Comparison of ENCODE assay signal across 15 cellular contexts in the genomic region with DNA sequence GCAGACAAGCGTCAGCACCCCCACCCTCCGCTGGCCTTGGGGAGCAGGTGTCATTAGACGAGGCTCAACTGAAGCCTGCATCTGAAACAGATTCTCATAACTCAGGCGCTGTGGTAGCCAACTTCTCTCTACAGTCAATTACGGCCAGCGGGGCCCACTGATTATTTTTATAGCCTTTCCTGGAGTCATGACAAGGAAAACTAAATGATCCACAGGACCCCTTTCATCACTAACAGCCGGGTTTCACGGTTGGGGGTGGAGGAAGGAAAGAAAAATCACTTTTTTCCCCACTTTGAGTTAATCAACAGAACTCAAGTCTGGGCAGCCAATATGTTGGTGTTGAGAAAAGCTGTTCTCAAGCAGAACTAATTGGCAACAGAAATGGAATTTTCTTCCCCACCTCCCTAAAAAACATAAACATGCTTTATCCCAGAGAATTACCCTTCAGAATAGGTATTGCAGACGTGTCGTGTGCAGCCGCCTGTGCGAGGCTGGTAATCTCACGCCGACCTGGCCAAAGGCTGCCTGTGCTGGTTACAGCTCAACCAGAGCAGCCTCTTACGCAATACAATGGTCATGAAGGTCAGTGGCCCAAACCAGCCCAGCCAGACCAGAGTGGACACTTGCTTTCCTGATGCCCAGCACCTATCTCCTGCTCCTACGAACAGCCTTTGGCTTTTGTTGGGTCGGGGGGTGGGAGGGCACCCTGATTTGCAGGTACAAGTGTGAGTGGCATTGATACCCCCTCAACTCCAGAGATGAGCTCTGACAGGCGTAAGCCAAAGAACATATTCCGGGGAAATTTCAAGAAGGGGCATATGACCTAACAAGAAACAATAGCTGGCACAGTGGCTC. TPM values are rescaled to one million over a fixed set of nuclear protein-coding genes. Genes with fewer than 3 reads are reported as not detected.
DNase-seq lines count a peak whose midpoint lies in the region; ATAC-seq and TF ChIP-seq lines count a peak whose summit lies in the region.
"Had no signal": no experiment of that assay in that cellular context is flagged by ENCODE, and none has a peak within 500 bp of the region (broad histone marks: within the 10 kb centered on the region; RNA-seq: fewer than 3 reads in every experiment).

No MANE protein-coding gene starts in this region.

- H3K9me3 Mint-ChIP-seq in Calu3 (ENCODE audit: low read depth, unreplicated experiment), result no peaks in the 10 kb centered on the region

- H3K9me3 ChIP-seq in adipocyte (ENCODE audit: control insufficient read depth, low read length) (no peaks in the 10 kb centered on the region), trophoblast cell (ENCODE audit: insufficient read depth, low read depth, low read length) (no peaks in the 10 kb centered on the region)
- H3K9me3 ChIP-seq: MG63 had no signal

- H4K8ac ChIP-seq in trophoblast cell (ENCODE audit: low read depth, low read length), result no peak overlapping the region

- no peak for TF ChIP-seq CTCF in Calu3 (IDR thresholded peaks at IDR 0.05; ENCODE audit: unreplicated experiment)

- H3K36me3 ChIP-seq in adipocyte (ENCODE audit: control insufficient read depth, insufficient read depth, low read length, severe bottlenecking) (peaks cover 26% of the 10 kb centered on the region), trophoblast cell (ENCODE audit: control insufficient read depth in 1 of 2, insufficient read depth in 2 of 2, low read length in 2 of 2) (no peaks in the 10 kb centered on the region)
- H3K36me3 ChIP-seq: MG63 had no signal

- no peak overlapping the region for H2BK5ac ChIP-seq in trophoblast cell (ENCODE audit: low read depth, low read length, poor library complexity)

- H3K27me3 Mint-ChIP-seq in Calu3 (ENCODE audit: unreplicated experiment), result no peaks in the 10 kb centered on the region

- DNase-seq in Calu3 (peak; percentile 83), adipocyte (ENCODE audit: low read depth) (peak; percentile 60), left ventricle myocardium superior (peak; percentile 60), trophoblast cell (peak; percentile 71 to 88), SKM-1 treated with dmso at 0.1 percent for 144 hours (lab: John Stamatoyannopoulos, UW; ENCODE audit: unreplicated experiment) (no peak), NCI-H2227 treated with DMSO at 0.1 percent for 48 hours (lab: John Stamatoyannopoulos, UW) (no peak)
- no peak for DNase-seq in activated CD4-positive, alpha-beta T cell treated with anti-CD3 and anti-CD28 coated beads for 48 hours
- DNase-seq: activated effector memory CD4-positive, alpha-beta T cell treated with Interleukin-2 at 50 U/mL for 16 hours; CD4-positive, CD25-positive, alpha-beta regulatory T cell; MG63; NCI-H510A; stimulated activated CD4-positive, alpha-beta T cell treated with anti-CD3 and anti-CD28 coated beads, Interleukin-2, amount 100 ng/mL, for 48 hours had no signal

- peak overlapping the region; percentile 16 for H2BK120ac ChIP-seq in trophoblast cell (ENCODE audit: insufficient read depth, low read length, poor library complexity)

- no peak overlapping the region for H4K12ac ChIP-seq in trophoblast cell (ENCODE audit: low read depth, low read length)

- TSS peak; percentile 56 for BruUV-seq in Calu3 (replicated peaks; lab: Mats Ljungman, UMichigan)

- peaks cover 29% of the 10 kb centered on the region for H3K4me1 ChIP-seq in adipocyte (ENCODE audit: control insufficient read depth, insufficient read depth, low read length)
- H3K4me1 ChIP-seq in trophoblast cell (ENCODE audit: control insufficient read depth in 1 of 2, insufficient read depth in 2 of 2, low read length in 2 of 2), result peaks cover 17 to 19% of the 10 kb centered on the region in 2 experiments

- no peak overlapping the region for H3K4me3 ChIP-seq in adipocyte (ENCODE audit: low read length)
- no peak overlapping the region for H3K4me3 ChIP-seq in trophoblast cell (ENCODE audit: low read depth, low read length)
- H3K4me3 ChIP-seq: MG63 had no signal

- H3K27me3 ChIP-seq in adipocyte (replicated peaks; ENCODE audit: control insufficient read depth, insufficient read depth, low read length), result no peaks in the 10 kb centered on the region
- no peaks in the 10 kb centered on the region for H3K27me3 ChIP-seq in trophoblast cell (ENCODE audit: insufficient read depth, low read length)
- H3K27me3 ChIP-seq: MG63 had no signal

- H2BK12ac ChIP-seq in trophoblast cell (ENCODE audit: low read length), result peak overlapping the region; percentile 67

- H3K9ac ChIP-seq in adipocyte (ENCODE audit: low read length), result peak overlapping the region; percentile 21
- no peak overlapping the region for H3K9ac ChIP-seq in trophoblast cell (ENCODE audit: low read length)

- H3K36me3 Mint-ChIP-seq in Calu3 (ENCODE audit: insufficient read depth, unreplicated experiment), result peaks cover 30% of the 10 kb centered on the region
- H3K36me3 Mint-ChIP-seq: CD4-positive, CD25-positive, alpha-beta regulatory T cell had no signal

- CTCF ChIA-PET in Calu3 (lab: Charles Lee), result interaction anchor here (1.0 to 2.7 kb wide), 8 partner anchors 10 to 110 kb away, joined by 3 to 12 read pairs (median 6); no protein-coding TSS in a partner anchor

- H2AFZ ChIP-seq in trophoblast cell (ENCODE audit: insufficient read depth, low read length, poor library complexity), result no peak overlapping the region

- H4K91ac ChIP-seq in trophoblast cell (ENCODE audit: low read depth, low read length), result no peak overlapping the region

- peak overlapping the region; percentile 39 for H3K18ac ChIP-seq in trophoblast cell (ENCODE audit: low read length)

- peaks cover 9% of the 10 kb centered on the region for H3K79me1 ChIP-seq in trophoblast cell (ENCODE audit: low read length)

- no CpG with 5 or more reads among the region's 19 CpGs for WGBS in trophoblast cell (ENCODE audit: extremely low coverage, insufficient coverage, insufficient read length)

- H3K4ac ChIP-seq in trophoblast cell (ENCODE audit: low read depth, low read length), result no peak overlapping the region

- H3K4me2 ChIP-seq in trophoblast cell (ENCODE audit: low read length), result no peak overlapping the region

- no peak overlapping the region for H3K23ac ChIP-seq in trophoblast cell (ENCODE audit: low read length)

- no peak overlapping the region for H3K27ac ChIP-seq in trophoblast cell (ENCODE audit: low read depth, low read length)

- peak; percentile 75 for ATAC-seq in left ventricle myocardium superior
- no peak for ATAC-seq in HG03045 (IDR thresholded peaks at IDR 0.05; ENCODE audit: unreplicated experiment)

- H3K4me3 Mint-ChIP-seq in Calu3 (ENCODE audit: low read depth, unreplicated experiment), result peak overlapping the region; percentile 62
- H3K4me3 Mint-ChIP-seq: CD4-positive, CD25-positive, alpha-beta regulatory T cell had no signal

- peaks cover 49% of the 10 kb centered on the region for H3K4me1 Mint-ChIP-seq in Calu3 (ENCODE audit: low read depth, unreplicated experiment)
- H3K4me1 Mint-ChIP-seq: CD4-positive, CD25-positive, alpha-beta regulatory T cell had no signal

- no peaks in the 10 kb centered on the region for H3K79me2 ChIP-seq in trophoblast cell (ENCODE audit: control insufficient read depth, insufficient read depth, low read length, poor library complexity)

- intact Hi-C loops in Calu3 (cut with micrococcal nuclease; ENCODE audit: unreplicated experiment), result no loop called here
- intact Hi-C loops in left ventricle myocardium superior (cut with micrococcal nuclease), result no loop called here

- H3K14ac ChIP-seq in trophoblast cell (ENCODE audit: low read length), result no peak overlapping the region

- peak overlapping the region; percentile 84 for H3K27ac Mint-ChIP-seq in Calu3 (ENCODE audit: unreplicated experiment)
- H3K27ac Mint-ChIP-seq: CD4-positive, CD25-positive, alpha-beta regulatory T cell had no signal

- H2AK5ac ChIP-seq in trophoblast cell (ENCODE audit: low read length), result peak overlapping the region; percentile 66

RNA-seq across cellular contexts. Expression of a gene that starts 11.0 kb away (rescaled TPM):
- total RNA-seq in Calu3 (2022), result 2.8 and 4.0 TPM in 2 replicates
- 8.0 TPM for total RNA-seq in left ventricle myocardium superior
- 0.12 and 0.15 TPM in 2 replicates for polyA plus RNA-seq in trophoblast cell (2013)
- total RNA-seq: dermis microvascular lymphatic vessel endothelial cell had no signal
- polyA plus RNA-seq: neural cell had no signal

RNA-seq across cellular contexts. Expression of a gene that starts 51.0 kb away (rescaled TPM):
- total RNA-seq in Calu3 (2022), result 114 and 127 TPM in 2 replicates
- 7.1 TPM for total RNA-seq in left ventricle myocardium superior
- polyA plus RNA-seq in trophoblast cell (2013), result 9.4 and 9.5 TPM in 2 replicates

Comparison
In these comparisons a context has a peak if more than half of its experiments do, and no peak if none do; other contexts are left out.
1. DNase-seq: peak in Calu3 (single experiment), adipocyte (single experiment), left ventricle myocardium superior (single experiment) and trophoblast cell (2 of 2); none in activated CD4-positive, alpha-beta T cell treated with anti-CD3 and anti-CD28 coated beads for 48 hours (single experiment), SKM-1 treated with dmso at 0.1 percent for 144 hours (single experiment) and NCI-H2227 treated with DMSO at 0.1 percent for 48 hours (single experiment).
2. RNA of a gene that starts 51.0 kb away (total RNA-seq): 114 to 127 TPM in Calu3; 7.1 TPM in left ventricle myocardium superior (single experiment); every median in the first group is over 10 times any median in the second.